25 cellular contexts compared by ENCODE assay signal in genomic region chr5:180180198-180180820, GRCh38. TPM values are rescaled to one million over a fixed set of nuclear protein-coding genes. Genes with fewer than 3 reads are reported as not detected.
"Had no signal": no experiment of that assay in that cellular context is flagged by ENCODE, and none has a peak within 500 bp of the region (broad histone marks: within the 10 kb centered on the region; RNA-seq: fewer than 3 reads in every experiment).

No MANE protein-coding gene starts in this region.

- H3K36me3 ChIP-seq: heart left ventricle, sigmoid colon, transverse colon, vagina had no signal

- H3K4me1 Mint-ChIP-seq: activated CD4-positive, alpha-beta T cell treated with anti-CD3 and anti-CD28 coated beads, Interleukin-2, amount 10 ng/mL, durations not matched to agents 7 days and 5 days; immature natural killer cell; naive B cell; stimulated activated memory B cell treated with anti-CD40 and anti-IgM and Interleukin-4, amounts not matched to agents 10 μg/mL and 1 μg/mL and 100 μg/mL, for 72 hours had no signal

- H3K27me3 ChIP-seq: body of pancreas, heart left ventricle, transverse colon, vagina had no signal

- H3K4me3 ChIP-seq: body of pancreas, heart left ventricle, lung, psoas muscle, sigmoid colon, transverse colon, vagina had no signal

- H3K27me3 Mint-ChIP-seq: activated CD4-positive, alpha-beta T cell treated with anti-CD3 and anti-CD28 coated beads, Interleukin-2, amount 10 ng/mL, durations not matched to agents 7 days and 5 days had no signal

- H3K4me3 Mint-ChIP-seq: activated CD4-positive, alpha-beta T cell treated with anti-CD3 and anti-CD28 coated beads, Interleukin-2, amount 10 ng/mL, durations not matched to agents 7 days and 5 days; activated naive CD8-positive, alpha-beta T cell; dendritic cell treated with granulocyte-macrophage colony-stimulating factor and Interleukin-4, amounts not matched to agents 40 ng/mL and 50 ng/mL, for 4 days; effector memory CD8-positive, alpha-beta T cell; immature natural killer cell; naive B cell; stimulated activated memory B cell treated with anti-CD40 and anti-IgM and Interleukin-4, amounts not matched to agents 10 μg/mL and 1 μg/mL and 100 μg/mL, for 72 hours had no signal

- FAIRE-seq: TTC549 had no signal

- H3K27ac ChIP-seq: body of pancreas, epithelial cell of prostate, heart left ventricle, psoas muscle, sigmoid colon, transverse colon, vagina had no signal

- H3K36me3 Mint-ChIP-seq: activated naive CD8-positive, alpha-beta T cell; immature natural killer cell; naive B cell; stimulated activated memory B cell treated with anti-CD40 and anti-IgM and Interleukin-4, amounts not matched to agents 10 μg/mL and 1 μg/mL and 100 μg/mL, for 72 hours had no signal

- DNase-seq: activated CD4-positive, alpha-beta T cell treated with anti-CD3 and anti-CD28 coated beads, Interleukin-2, amount 10 ng/mL, durations not matched to agents 7 days and 5 days; activated CD4-positive, CD25-positive, alpha-beta regulatory T cell; activated CD8-positive, alpha-beta memory T cell treated with anti-CD3 and anti-CD28 coated beads, Interleukin-2, amount 50 U/mL, for 48 hours; activated gamma-delta T cell treated with Interleukin-2 at 50 U/mL for 16 hours; amniotic stem cell; body of pancreas; effector memory CD8-positive, alpha-beta T cell; foreskin melanocyte; heart left ventricle; immature natural killer cell; left cardiac atrium; midbrain; naive B cell; psoas muscle; sigmoid colon; transverse colon had no signal

- H3K4me1 ChIP-seq: psoas muscle, sigmoid colon, transverse colon had no signal

- H3K9me3 Mint-ChIP-seq: dendritic cell treated with granulocyte-macrophage colony-stimulating factor and Interleukin-4, amounts not matched to agents 40 ng/mL and 50 ng/mL, for 4 days; effector memory CD8-positive, alpha-beta T cell had no signal

- H3K9me3 ChIP-seq: body of pancreas, sigmoid colon, transverse colon, vagina had no signal

- H3K27ac Mint-ChIP-seq: activated CD4-positive, alpha-beta T cell treated with anti-CD3 and anti-CD28 coated beads, Interleukin-2, amount 10 ng/mL, durations not matched to agents 7 days and 5 days; activated naive CD8-positive, alpha-beta T cell; dendritic cell treated with granulocyte-macrophage colony-stimulating factor and Interleukin-4, amounts not matched to agents 40 ng/mL and 50 ng/mL, for 4 days; effector memory CD8-positive, alpha-beta T cell; immature natural killer cell; naive B cell; stimulated activated memory B cell treated with anti-CD40 and anti-IgM and Interleukin-4, amounts not matched to agents 10 μg/mL and 1 μg/mL and 100 μg/mL, for 72 hours had no signal

- ATAC-seq: body of pancreas; effector memory CD8-positive, alpha-beta T cell; heart left ventricle; left cardiac atrium; psoas muscle; stimulated activated memory B cell treated with anti-CD40 and anti-IgM and Interleukin-4, amounts not matched to agents 10 μg/mL and 1 μg/mL and 100 μg/mL, for 72 hours had no signal

RNA-seq across cellular contexts. Expression of gene RASGEF1C, which starts 28.7 kb away (rescaled TPM):
- total RNA-seq: activated CD4-positive, alpha-beta T cell treated with anti-CD3 and anti-CD28 coated beads, Interleukin-2, amount 10 ng/mL, durations not matched to agents 7 days and 5 days; body of pancreas; psoas muscle; T-helper 2 cell treated with Interferon-gamma antibody and Interleukin-4, amounts not matched to agents 100 ng/mL and 5 ng/mL, for 36 hours had no signal
- polyA plus RNA-seq: fibroblast of lung, immature natural killer cell had no signal
